ENCODE assay signal across 10 cellular contexts in genomic region chr20:432677-433299, GRCh38. TPM values are rescaled to one million over a fixed set of nuclear protein-coding genes. Genes with fewer than 3 reads are reported as not detected.
DNase-seq lines count a peak whose midpoint lies in the region; TF ChIP-seq lines count a peak whose summit lies in the region.
"Had no signal": no experiment of that assay in that cellular context is flagged by ENCODE, and none has a peak within 500 bp of the region (broad histone marks: within the 10 kb centered on the region; RNA-seq: fewer than 3 reads in every experiment).

No MANE protein-coding gene starts in this region.

- DNase-seq in T-helper 2 cell treated with Interferon-gamma antibody and Interleukin-4, amounts not matched to agents 5 μg/mL and 100 μg/mL, for 36 hours (ENCODE audit: low spot score), result no peak
- DNase-seq in T-helper 2 cell (no peak), Karpas-422 (no peak), chondrocyte (ENCODE audit: low spot score) (no peak), neural crest cell (ENCODE audit: low read depth, low spot score) (no peak), nucleus accumbens (lab: John Stamatoyannopoulos, UW) (no peak), substantia nigra (lab: John Stamatoyannopoulos, UW) (no peak), NCI-H524 (lab: John Stamatoyannopoulos, UW) (no peak)
- DNase-seq: esophagus squamous epithelium, NCI-H1436 had no signal

- TF ChIP-seq CTCF in chondrocyte (IDR thresholded peaks at IDR 0.05) (no peak), neural crest cell (conservative IDR thresholded peaks at IDR 0.05) (no peak)

- H3K4me1 ChIP-seq in Karpas-422 (ENCODE audit: low read length), result peaks cover 18% of the 10 kb centered on the region

- no peaks in the 10 kb centered on the region for H4K20me1 ChIP-seq in Karpas-422 (ENCODE audit: insufficient read depth, low read depth, low read length)

- no peak overlapping the region for H3K4me2 ChIP-seq in Karpas-422 (ENCODE audit: low read depth, low read length, poor library complexity, severe bottlenecking)

- no peak overlapping the region for H2AFZ ChIP-seq in Karpas-422 (ENCODE audit: low read length)

- H3K9me3 Mint-ChIP-seq in T-helper 2 cell treated with Interferon-gamma antibody and Interleukin-4, amounts not matched to agents 5 μg/mL and 100 μg/mL, for 36 hours, result no peaks in the 10 kb centered on the region
- H3K9me3 Mint-ChIP-seq in chondrocyte (ENCODE audit: low read depth), result no peaks in the 10 kb centered on the region
- no peaks in the 10 kb centered on the region for H3K9me3 Mint-ChIP-seq in neural crest cell

- H3K4me3 Mint-ChIP-seq in T-helper 2 cell treated with Interferon-gamma antibody and Interleukin-4, amounts not matched to agents 5 μg/mL and 100 μg/mL, for 36 hours, result peak overlapping the region; percentile 62
- H3K4me3 Mint-ChIP-seq in chondrocyte (ENCODE audit: unreplicated experiment), result no peak overlapping the region
- H3K4me3 Mint-ChIP-seq in neural crest cell, result peak overlapping the region; percentile 14

- no peaks in the 10 kb centered on the region for H3K9me2 ChIP-seq in Karpas-422 (replicated peaks; ENCODE audit: insufficient read depth, low read length)

- H3K4me1 Mint-ChIP-seq in T-helper 2 cell treated with Interferon-gamma antibody and Interleukin-4, amounts not matched to agents 5 μg/mL and 100 μg/mL, for 36 hours (ENCODE audit: low read depth), result peaks cover 33% of the 10 kb centered on the region
- peaks cover 8% of the 10 kb centered on the region for H3K4me1 Mint-ChIP-seq in chondrocyte (ENCODE audit: low read depth)
- H3K4me1 Mint-ChIP-seq in neural crest cell, result peaks cover 12% of the 10 kb centered on the region

- H3K9me3 ChIP-seq in Karpas-422 (ENCODE audit: low read length), result no peaks in the 10 kb centered on the region
- H3K9me3 ChIP-seq: esophagus squamous epithelium had no signal

- H3K4me3 ChIP-seq in Karpas-422 (ENCODE audit: low read length), result no peak overlapping the region
- H3K4me3 ChIP-seq: esophagus squamous epithelium had no signal

- peaks cover 6% of the 10 kb centered on the region; the same call in 1 of the 2 replicates for H3K36me3 ChIP-seq in Karpas-422 (ENCODE audit: insufficient read depth, low read length)

- H3K79me2 ChIP-seq in Karpas-422 (ENCODE audit: low read length), result no peaks in the 10 kb centered on the region

- no peaks in the 10 kb centered on the region for H3K27me3 ChIP-seq in Karpas-422 (ENCODE audit: low read length)
- H3K27me3 ChIP-seq: esophagus squamous epithelium had no signal

- peak overlapping the region; percentile 8; the same call in 1 of the 2 replicates for H3K9ac ChIP-seq in Karpas-422 (ENCODE audit: low read length)

- H3K27ac ChIP-seq in Karpas-422 (ENCODE audit: low read length) (peak overlapping the region; percentile 68), substantia nigra (ENCODE audit: low read depth, low read length, poor library complexity, severe bottlenecking) (no peak overlapping the region)
- H3K27ac ChIP-seq: esophagus squamous epithelium had no signal

- peaks cover 63% of the 10 kb centered on the region for H3K36me3 Mint-ChIP-seq in T-helper 2 cell treated with Interferon-gamma antibody and Interleukin-4, amounts not matched to agents 5 μg/mL and 100 μg/mL, for 36 hours (ENCODE audit: low read depth)
- peaks cover 23% of the 10 kb centered on the region for H3K36me3 Mint-ChIP-seq in chondrocyte (ENCODE audit: low read depth)
- H3K36me3 Mint-ChIP-seq in neural crest cell (ENCODE audit: low read depth), result peaks cover 4% of the 10 kb centered on the region

- H3K27me3 Mint-ChIP-seq in T-helper 2 cell treated with Interferon-gamma antibody and Interleukin-4, amounts not matched to agents 5 μg/mL and 100 μg/mL, for 36 hours (ENCODE audit: low read depth), result no peaks in the 10 kb centered on the region
- no peaks in the 10 kb centered on the region for H3K27me3 Mint-ChIP-seq in chondrocyte (ENCODE audit: low read depth)
- peaks cover 4% of the 10 kb centered on the region for H3K27me3 Mint-ChIP-seq in neural crest cell (ENCODE audit: low read depth)

- peak overlapping the region; percentile 89 for H3K27ac Mint-ChIP-seq in T-helper 2 cell treated with Interferon-gamma antibody and Interleukin-4, amounts not matched to agents 5 μg/mL and 100 μg/mL, for 36 hours
- H3K27ac Mint-ChIP-seq in chondrocyte (ENCODE audit: unreplicated experiment), result peak overlapping the region; percentile 78
- H3K27ac Mint-ChIP-seq in neural crest cell (ENCODE audit: unreplicated experiment), result no peak overlapping the region

RNA-seq across cellular contexts. Expression of gene RBCK1, which starts 24.7 kb away (rescaled TPM):
- total RNA-seq in Karpas-422 (2014; rRNA removed; shearing (Covaris generic); ENCODE audit: low replicate concordance), result 96.6 and 142 TPM in 2 replicates
- total RNA-seq in chondrocyte (84.1 to 95.5 TPM (median 94.3 TPM) in 3 replicates), neural crest cell (62.4 and 65.2 TPM in 2 replicates)

RNA-seq across cellular contexts. Expression of gene TBC1D20, which starts 29.5 kb away (rescaled TPM):
- 26.1 and 33.9 TPM in 2 replicates for total RNA-seq in Karpas-422 (2014; rRNA removed; shearing (Covaris generic); ENCODE audit: low replicate concordance)
- 56.2 to 64.7 TPM (median 64.0 TPM) in 3 replicates for total RNA-seq in chondrocyte
- 30.4 and 33.3 TPM in 2 replicates for total RNA-seq in neural crest cell

RNA-seq across cellular contexts. Expression of gene TRIB3, which starts 52.2 kb away (rescaled TPM):
- total RNA-seq in Karpas-422 (2014; rRNA removed; shearing (Covaris generic); ENCODE audit: low replicate concordance), result 122 and 197 TPM in 2 replicates
- 7.0 to 141 TPM (median 137 TPM) in 3 replicates for total RNA-seq in chondrocyte
- 12.5 and 14.4 TPM in 2 replicates for total RNA-seq in neural crest cell
